In the genomic region with DNA sequence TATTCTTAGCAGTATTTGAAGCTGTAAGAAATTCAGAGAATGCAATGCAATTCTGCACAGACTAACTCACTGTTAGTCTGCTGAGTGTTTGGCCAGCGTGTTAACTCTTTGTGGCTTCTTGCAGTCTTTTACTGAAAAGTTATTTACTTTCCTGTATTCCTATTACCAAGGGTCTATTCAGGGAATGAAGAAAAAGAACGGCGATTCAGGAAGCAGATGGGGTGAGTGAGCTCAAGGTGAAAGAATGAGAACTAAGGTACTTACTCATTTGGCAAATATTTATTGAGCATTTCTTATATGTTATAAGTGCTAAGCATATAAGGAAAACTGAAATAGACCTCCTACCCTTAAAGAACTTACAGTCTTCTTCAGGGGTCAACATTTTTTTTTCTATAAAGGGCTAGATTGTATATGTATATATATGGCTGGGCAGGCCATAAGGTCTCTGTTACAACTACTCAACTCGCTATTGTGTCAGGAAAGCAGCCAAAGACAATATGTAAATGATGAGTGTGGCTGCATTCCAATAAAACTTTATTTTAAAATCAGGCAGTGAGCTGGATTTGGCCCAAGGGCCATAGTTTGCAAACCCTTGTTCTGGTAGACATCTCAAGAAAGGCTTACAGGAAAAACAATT, we compare ENCODE assay signal across 11 cellular contexts.
DNase-seq lines count a peak whose midpoint lies in the region; ATAC-seq and TF ChIP-seq lines count a peak whose summit lies in the region.
"Had no signal": no experiment of that assay in that cellular context is flagged by ENCODE, and none has a peak within 500 bp of the region (broad histone marks: within the 10 kb centered on the region; RNA-seq: fewer than 3 reads in every experiment).

No MANE protein-coding gene starts in this region.

- 25 to 37% methylated on average over 4 of the region's 4 CpGs for WGBS in upper lobe of left lung, 2 donors

- TF ChIP-seq CTCF in astrocyte of the spinal cord (IDR thresholded peaks at IDR 0.05; ENCODE audit: low read depth, low read length) (no peak), upper lobe of left lung (IDR thresholded peaks at IDR 0.05) (no peak)

- H3K36me3 ChIP-seq in upper lobe of left lung = no peaks in the 10 kb centered on the region

- TF ChIP-seq EP300 in upper lobe of left lung (IDR thresholded peaks at IDR 0.05) = no peak

- no peaks in the 10 kb centered on the region for H3K27me3 ChIP-seq in upper lobe of left lung

- H3K4me3 ChIP-seq in astrocyte of the spinal cord (ENCODE audit: low read depth, low read length) (no peak overlapping the region), upper lobe of left lung (no peak overlapping the region)
- H3K4me3 ChIP-seq: K562 had no signal

- peak; percentile 13 for DNase-seq in DMS53 (lab: John Stamatoyannopoulos, UW)
- no peak for DNase-seq in DMS53 treated with DMSO at 0.1 percent for 48 hours (lab: John Stamatoyannopoulos, UW; ENCODE audit: unreplicated experiment)
- peak; percentile 95 for DNase-seq in astrocyte of the spinal cord (ENCODE audit: low read depth, low spot score)
- DNase-seq in left kidney (ENCODE audit: low read depth, low spot score) = peak; percentile 39
- no peak for DNase-seq in upper lobe of left lung
- no peak for DNase-seq in NCI-H2227 treated with DMSO at 0.1 percent for 48 hours (lab: John Stamatoyannopoulos, UW)
- no peak for DNase-seq in stimulated activated CD4-positive, alpha-beta T cell treated with anti-CD3 and anti-CD28 coated beads, Interleukin-4, amount 100 ng/mL, for 24 hours
- no peak for DNase-seq in NCI-H1694 (lab: John Stamatoyannopoulos, UW)
- DNase-seq: activated effector memory CD4-positive, alpha-beta T cell treated with Interleukin-2 at 50 U/mL for 16 hours had no signal

- peak; percentile 18 to 60 for ATAC-seq in upper lobe of left lung (ENCODE audit: low FRiP score in 2 of 2)
- ATAC-seq: K562 had no signal

- no peak for TF ChIP-seq POLR2A in upper lobe of left lung (IDR thresholded peaks at IDR 0.05)

- in situ Hi-C loops in astrocyte of the spinal cord (cut with HindIII; ENCODE audit: low sequenced_read_pairs) = no loop called here

- peaks cover 0 to 26% (median 18%) of the 10 kb centered on the region in 4 donors for H3K4me1 ChIP-seq in upper lobe of left lung

- H3K27ac ChIP-seq in upper lobe of left lung = peak overlapping the region; percentile 32 to 64 (median 52)
- H3K27ac ChIP-seq: VCaP had no signal

- no peaks in the 10 kb centered on the region for H3K9me3 ChIP-seq in upper lobe of left lung

Comparison
In these comparisons a context has a peak if more than half of its experiments do, and no peak if none do; other contexts are left out.
1. DNase-seq: peak in DMS53 (single experiment), astrocyte of the spinal cord (single experiment) and left kidney (single experiment); none in DMS53 treated with DMSO at 0.1 percent for 48 hours (single experiment), upper lobe of left lung (0 of 2), NCI-H2227 treated with DMSO at 0.1 percent for 48 hours (single experiment), stimulated activated CD4-positive, alpha-beta T cell treated with anti-CD3 and anti-CD28 coated beads, Interleukin-4, amount 100 ng/mL, for 24 hours (single experiment) and NCI-H1694 (single experiment).